In genomic region chr11:17607572-17608570, GRCh38 we compare ENCODE assay signal across 24 cellular contexts.
DNase-seq lines count a peak whose midpoint lies in the region; ATAC-seq lines count a peak whose summit lies in the region.
"Had no signal": no experiment of that assay in that cellular context is flagged by ENCODE, and none has a peak within 500 bp of the region (broad histone marks: within the 10 kb centered on the region; RNA-seq: fewer than 3 reads in every experiment).

No MANE protein-coding gene starts in this region.

- H3K27ac ChIP-seq in BLaER1 treated with 17β-estradiol and CSF1 and Interleukin-3, amounts not matched to agents 10 nM and 100 nM, result no peak overlapping the region; a peak in 1 of 22 replicates
- H3K27ac ChIP-seq: HL-60, SJCRH30 had no signal

- peak; percentile 3 for DNase-seq in activated CD4-positive, alpha-beta T cell treated with anti-CD3 and anti-CD28 coated beads, Interleukin-2, amount 10 ng/mL, durations not matched to agents 7 days and 5 days
- no peak for DNase-seq in activated CD4-positive, alpha-beta T cell treated with anti-CD3 and anti-CD28 coated beads for 36 hours
- peak; percentile 9 for DNase-seq in iPS-NIHi7 (ENCODE audit: extremely low spot score)
- DNase-seq in stimulated activated CD8-positive, alpha-beta memory T cell treated with anti-CD3 and anti-CD28 coated beads, Interleukin-4, amount 100 ng/mL, for 48 hours, result peak; percentile 9
- DNase-seq in sciatic nerve (ENCODE audit: low spot score), result no peak
- DNase-seq: 8988T, DMS53, EL, GF-D8, MG63, NCI-H1417 treated with DMSO at 0.1 percent for 48 hours, NCI-H187, NCI-H446 treated with DMSO at 0.1 percent for 48 hours, NCI-H526 treated with DMSO at 0.1 percent for 48 hours, OCI-M1, SJCRH30 had no signal

- H3K9ac ChIP-seq in BLaER1 treated with 17β-estradiol and CSF1 and Interleukin-3, amounts not matched to agents 10 nM and 100 nM, result peak overlapping the region in 3 of 11 experiments; percentile 8 to 42 (median 37); a peak in 3 of 22 replicates

- POLR2A ChIA-PET in activated CD4-positive, alpha-beta T cell treated with anti-CD3 and anti-CD28 coated beads, Interleukin-2, amount 10 ng/mL, durations not matched to agents 7 days and 5 days (lab: Charles Lee), result no interaction called here
- POLR2A ChIA-PET in activated CD4-positive, alpha-beta T cell treated with anti-CD3 and anti-CD28 coated beads for 36 hours (lab: Charles Lee), result no interaction called here

- H3K9me3 ChIP-seq in BLaER1 treated with 17β-estradiol and CSF1 and Interleukin-3, amounts not matched to agents 10 nM and 100 nM (replicated peaks in 1 of 11), result no peaks in the 10 kb centered on the region
- H3K9me3 ChIP-seq: HAP-1, MG63, SJCRH30 had no signal

- no peaks in the 10 kb centered on the region for H3K9me3 Mint-ChIP-seq in activated CD4-positive, alpha-beta T cell treated with anti-CD3 and anti-CD28 coated beads, Interleukin-2, amount 10 ng/mL, durations not matched to agents 7 days and 5 days
- H3K9me3 Mint-ChIP-seq in activated CD4-positive, alpha-beta T cell treated with anti-CD3 and anti-CD28 coated beads for 36 hours (ENCODE audit: low read depth), result no peaks in the 10 kb centered on the region

- H3K27ac Mint-ChIP-seq in activated CD4-positive, alpha-beta T cell treated with anti-CD3 and anti-CD28 coated beads, Interleukin-2, amount 10 ng/mL, durations not matched to agents 7 days and 5 days, result no peak overlapping the region
- H3K27ac Mint-ChIP-seq in activated CD4-positive, alpha-beta T cell treated with anti-CD3 and anti-CD28 coated beads for 36 hours, result no peak overlapping the region
- H3K27ac Mint-ChIP-seq: CD14-positive monocyte had no signal

- intact Hi-C loops in activated CD4-positive, alpha-beta T cell treated with anti-CD3 and anti-CD28 coated beads for 36 hours (cut with DNase I, micrococcal nuclease), result no loop called here
- intact Hi-C loops in sciatic nerve (cut with DNase I), result loop anchor here (10.0 kb wide), 1 partner anchor 1783 kb away; no protein-coding TSS in a partner anchor

- H4K20me1 ChIP-seq in BLaER1 treated with 17β-estradiol and CSF1 and Interleukin-3, amounts not matched to agents 10 nM and 100 nM, result no peaks in the 10 kb centered on the region; a peak in 1 of 22 replicates

- H3K27me3 ChIP-seq in BLaER1 treated with 17β-estradiol and CSF1 and Interleukin-3, amounts not matched to agents 10 nM and 100 nM, result no peaks in the 10 kb centered on the region
- H3K27me3 ChIP-seq: MG63, SJCRH30 had no signal

- H3K4me1 Mint-ChIP-seq in activated CD4-positive, alpha-beta T cell treated with anti-CD3 and anti-CD28 coated beads, Interleukin-2, amount 10 ng/mL, durations not matched to agents 7 days and 5 days, result no peaks in the 10 kb centered on the region
- no peaks in the 10 kb centered on the region for H3K4me1 Mint-ChIP-seq in activated CD4-positive, alpha-beta T cell treated with anti-CD3 and anti-CD28 coated beads for 36 hours
- H3K4me1 Mint-ChIP-seq: CD14-positive monocyte had no signal

- H3K4me3 ChIP-seq in BLaER1 treated with 17β-estradiol and CSF1 and Interleukin-3, amounts not matched to agents 10 nM and 100 nM, result peak overlapping the region in 2 of 10 experiments; percentile 11 to 15; a peak in 2 of 20 replicates
- H3K4me3 ChIP-seq: HAP-1, K562, MG63, SJCRH30 had no signal

- peak overlapping the region; percentile 37 to 95 (median 79); a peak in 20 of 22 replicates for H3K4me2 ChIP-seq in BLaER1 treated with 17β-estradiol and CSF1 and Interleukin-3, amounts not matched to agents 10 nM and 100 nM

- no peak for ATAC-seq in activated CD4-positive, alpha-beta T cell treated with anti-CD3 and anti-CD28 coated beads for 36 hours
- ATAC-seq in GM21381 (IDR thresholded peaks at IDR 0.05; ENCODE audit: unreplicated experiment) (no peak), sciatic nerve (no peak), HG03139 (IDR thresholded peaks at IDR 0.05; ENCODE audit: unreplicated experiment) (no peak)
- ATAC-seq: HepG2, K562 had no signal

- H3K4me1 ChIP-seq in BLaER1 treated with 17β-estradiol and CSF1 and Interleukin-3, amounts not matched to agents 10 nM and 100 nM, result peaks cover 6 to 82% (median 72%) of the 10 kb centered on the region in 10 experiments; a peak in 17 of 20 replicates
- H3K4me1 ChIP-seq: HAP-1 had no signal

- no peaks in the 10 kb centered on the region for H3K27me3 Mint-ChIP-seq in activated CD4-positive, alpha-beta T cell treated with anti-CD3 and anti-CD28 coated beads, Interleukin-2, amount 10 ng/mL, durations not matched to agents 7 days and 5 days
- H3K27me3 Mint-ChIP-seq in activated CD4-positive, alpha-beta T cell treated with anti-CD3 and anti-CD28 coated beads for 36 hours, result peaks cover 3% of the 10 kb centered on the region

- H3K36me3 ChIP-seq in BLaER1 treated with 17β-estradiol and CSF1 and Interleukin-3, amounts not matched to agents 10 nM and 100 nM, result no peaks in the 10 kb centered on the region
- H3K36me3 ChIP-seq: HAP-1, MG63, SJCRH30 had no signal

- CTCF ChIA-PET in activated CD4-positive, alpha-beta T cell treated with anti-CD3 and anti-CD28 coated beads, Interleukin-2, amount 10 ng/mL, durations not matched to agents 7 days and 5 days (lab: Charles Lee), result no interaction called here
- CTCF ChIA-PET in activated CD4-positive, alpha-beta T cell treated with anti-CD3 and anti-CD28 coated beads for 36 hours (lab: Charles Lee), result no interaction called here

- H3K36me3 Mint-ChIP-seq in activated CD4-positive, alpha-beta T cell treated with anti-CD3 and anti-CD28 coated beads, Interleukin-2, amount 10 ng/mL, durations not matched to agents 7 days and 5 days (ENCODE audit: low read depth), result no peaks in the 10 kb centered on the region
- no peaks in the 10 kb centered on the region for H3K36me3 Mint-ChIP-seq in activated CD4-positive, alpha-beta T cell treated with anti-CD3 and anti-CD28 coated beads for 36 hours (ENCODE audit: low read depth)
- H3K36me3 Mint-ChIP-seq: CD14-positive monocyte had no signal

- no peak overlapping the region for H3K4me3 Mint-ChIP-seq in activated CD4-positive, alpha-beta T cell treated with anti-CD3 and anti-CD28 coated beads, Interleukin-2, amount 10 ng/mL, durations not matched to agents 7 days and 5 days
- no peak overlapping the region for H3K4me3 Mint-ChIP-seq in activated CD4-positive, alpha-beta T cell treated with anti-CD3 and anti-CD28 coated beads for 36 hours
- H3K4me3 Mint-ChIP-seq: CD14-positive monocyte had no signal

Comparison
In these comparisons a context has a peak if more than half of its experiments do, and no peak if none do; other contexts are left out.
1. DNase-seq: peak in activated CD4-positive, alpha-beta T cell treated with anti-CD3 and anti-CD28 coated beads, Interleukin-2, amount 10 ng/mL, durations not matched to agents 7 days and 5 days (single experiment), iPS-NIHi7 (single experiment) and stimulated activated CD8-positive, alpha-beta memory T cell treated with anti-CD3 and anti-CD28 coated beads, Interleukin-4, amount 100 ng/mL, for 48 hours (single experiment); none in activated CD4-positive, alpha-beta T cell treated with anti-CD3 and anti-CD28 coated beads for 36 hours (single experiment) and sciatic nerve (single experiment).